9 cellular contexts compared by ENCODE assay signal in the genomic region with DNA sequence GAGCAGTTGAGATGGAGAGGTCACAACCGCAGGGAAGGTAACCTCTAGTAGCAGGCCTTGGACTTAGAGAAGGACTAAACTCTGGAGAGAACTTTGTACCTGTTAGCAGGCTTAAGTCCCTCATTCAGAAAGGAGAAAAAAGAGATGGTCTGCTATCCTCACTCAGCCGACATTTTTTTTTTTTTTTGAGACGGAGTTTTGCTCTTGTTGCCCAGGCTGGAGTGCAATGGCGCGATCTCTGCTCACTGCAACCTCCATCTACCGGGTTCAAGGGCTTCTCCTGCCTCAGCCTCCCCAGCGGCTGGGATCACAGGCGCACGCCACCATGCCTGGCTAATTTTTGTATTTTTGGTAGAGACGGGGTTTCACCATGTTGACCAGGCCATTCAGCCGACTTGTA. TPM values are rescaled to one million over a fixed set of nuclear protein-coding genes. Genes with fewer than 3 reads are reported as not detected.
DNase-seq lines count a peak whose midpoint lies in the region; ATAC-seq and TF ChIP-seq lines count a peak whose summit lies in the region.
"Not testable (repeated sequence)": the region's sequence is repeated elsewhere in the genome, so short reads cannot be mapped to it uniquely, and the experiment has no call there.
"Had no signal": no experiment of that assay in that cellular context is flagged by ENCODE, and none has a peak within 500 bp of the region (broad histone marks: within the 10 kb centered on the region; RNA-seq: fewer than 3 reads in every experiment).

No MANE protein-coding gene starts in this region.

- H3K4me3 Mint-ChIP-seq in CD14-positive monocyte, result peak overlapping the region; percentile 47 to 71
- H3K4me3 Mint-ChIP-seq in HFFc6, result peak overlapping the region; percentile 99
- H3K4me3 Mint-ChIP-seq in activated T-helper 1 cell treated with anti-CD3 and anti-CD28 coated beads, Interleukin-12 subunit alpha, Interleukin-12 subunit beta, Interleukin-2, Interleukin-4 antibody, amounts not matched to agents 30 ng/mL and 10 ng/mL and 1 ng/mL, durations not matched to agents 14 hours and 24 hours and 36 hours, result peak overlapping the region; percentile 93
- H3K4me3 Mint-ChIP-seq in chondrocyte (ENCODE audit: unreplicated experiment), result peak overlapping the region; percentile 92
- H3K4me3 Mint-ChIP-seq in natural killer cell, result peak overlapping the region; percentile 96
- peak overlapping the region; percentile 97 to 99 for H3K4me3 Mint-ChIP-seq in stimulated activated naive CD8-positive, alpha-beta T cell treated with anti-CD3 and anti-CD28 coated beads, Interleukin-15, amount 100 ng/mL, for 72 hours

- POLR2A ChIA-PET in Panc1 (lab: Charles Lee), result not testable (repeated sequence)

- peak overlapping the region; percentile 98 for H3K27ac ChIP-seq in Panc1 (ENCODE audit: low read length)
- H3K27ac ChIP-seq in heart right ventricle, result peak overlapping the region in 1 of 10 donors; percentile 96

- TF ChIP-seq CTCF in CD14-positive monocyte (IDR thresholded peaks at IDR 0.05); HFFc6 (IDR thresholded peaks at IDR 0.05); Panc1 (IDR thresholded peaks at IDR 0.05); chondrocyte (IDR thresholded peaks at IDR 0.05); heart right ventricle (IDR thresholded peaks at IDR 0.05); natural killer cell (IDR thresholded peaks at IDR 0.05): not testable (repeated sequence)

- BruUV-seq in Panc1 (replicated peaks; lab: Mats Ljungman, UMichigan), result not testable (repeated sequence)

- not testable (repeated sequence) for H3K9me3 ChIP-seq in Panc1 (ENCODE audit: control insufficient read depth, insufficient read depth, low read depth, low read length); heart right ventricle

- H3K27me3 Mint-ChIP-seq in CD14-positive monocyte (ENCODE audit: low read depth in 3 of 3); HFFc6 (ENCODE audit: insufficient read depth); activated T-helper 1 cell treated with anti-CD3 and anti-CD28 coated beads, Interleukin-12 subunit alpha, Interleukin-12 subunit beta, Interleukin-2, Interleukin-4 antibody, amounts not matched to agents 30 ng/mL and 10 ng/mL and 1 ng/mL, durations not matched to agents 14 hours and 24 hours and 36 hours (ENCODE audit: insufficient read depth); chondrocyte (ENCODE audit: low read depth); natural killer cell (ENCODE audit: low read depth in 2 of 2); stimulated activated naive CD8-positive, alpha-beta T cell treated with anti-CD3 and anti-CD28 coated beads, Interleukin-15, amount 100 ng/mL, for 72 hours: not testable (repeated sequence)

- not testable (repeated sequence) for DNase-seq in CD14-positive monocyte (ENCODE audit: low spot score); HFFc6; Panc1 (ENCODE audit: low read depth, low spot score); activated T-helper 1 cell treated with anti-CD3 and anti-CD28 coated beads, Interleukin-12 subunit alpha, Interleukin-12 subunit beta, Interleukin-2, Interleukin-4 antibody, amounts not matched to agents 30 ng/mL and 10 ng/mL and 1 ng/mL, durations not matched to agents 14 hours and 24 hours and 36 hours (ENCODE audit: low spot score); chondrocyte (ENCODE audit: low spot score); heart right ventricle; natural killer cell; stimulated activated naive CD8-positive, alpha-beta T cell treated with anti-CD3 and anti-CD28 coated beads, Interleukin-15, amount 100 ng/mL, for 72 hours

- H3K36me3 ChIP-seq in Panc1 (ENCODE audit: control insufficient read depth, insufficient read depth, low read length), result peaks cover 16% of the 10 kb centered on the region
- peaks cover 0 to 42% (median 4%) of the 10 kb centered on the region in 9 donors for H3K36me3 ChIP-seq in heart right ventricle

- peaks cover 41% of the 10 kb centered on the region for H3K4me1 ChIP-seq in Panc1 (ENCODE audit: control insufficient read depth, insufficient read depth, low read length)
- peaks cover 0 to 68% (median 48%) of the 10 kb centered on the region in 9 donors for H3K4me1 ChIP-seq in heart right ventricle

- in situ Hi-C loops in Panc1 (cut with HindIII; ENCODE audit: low pct_unique_long_range_greater_than_20kb, low sequenced_read_pairs), result not testable (repeated sequence)

- H3K4me1 Mint-ChIP-seq in CD14-positive monocyte (peaks cover 55% of the 10 kb centered on the region), HFFc6 (ENCODE audit: low read depth) (peaks cover 65% of the 10 kb centered on the region), chondrocyte (ENCODE audit: low read depth) (peaks cover 62% of the 10 kb centered on the region), natural killer cell (peaks cover 51 to 58% of the 10 kb centered on the region in 2 donors)
- H3K4me1 Mint-ChIP-seq in activated T-helper 1 cell treated with anti-CD3 and anti-CD28 coated beads, Interleukin-12 subunit alpha, Interleukin-12 subunit beta, Interleukin-2, Interleukin-4 antibody, amounts not matched to agents 30 ng/mL and 10 ng/mL and 1 ng/mL, durations not matched to agents 14 hours and 24 hours and 36 hours (ENCODE audit: low read depth), result peaks cover 57% of the 10 kb centered on the region
- peaks cover 64% of the 10 kb centered on the region for H3K4me1 Mint-ChIP-seq in stimulated activated naive CD8-positive, alpha-beta T cell treated with anti-CD3 and anti-CD28 coated beads, Interleukin-15, amount 100 ng/mL, for 72 hours

- H3K27ac Mint-ChIP-seq in CD14-positive monocyte (peak overlapping the region; percentile 51 to 100 (median 100)), HFFc6 (peak overlapping the region; percentile 100), chondrocyte (ENCODE audit: unreplicated experiment) (peak overlapping the region; percentile 38), natural killer cell (peak overlapping the region; percentile 99 to 100)
- peak overlapping the region; percentile 99 for H3K27ac Mint-ChIP-seq in activated T-helper 1 cell treated with anti-CD3 and anti-CD28 coated beads, Interleukin-12 subunit alpha, Interleukin-12 subunit beta, Interleukin-2, Interleukin-4 antibody, amounts not matched to agents 30 ng/mL and 10 ng/mL and 1 ng/mL, durations not matched to agents 14 hours and 24 hours and 36 hours
- H3K27ac Mint-ChIP-seq in stimulated activated naive CD8-positive, alpha-beta T cell treated with anti-CD3 and anti-CD28 coated beads, Interleukin-15, amount 100 ng/mL, for 72 hours, result peak overlapping the region in 1 of 2 donors; percentile 93

- intact Hi-C loops in CD14-positive monocyte (cut with micrococcal nuclease), result loop anchor here (2.0 to 10.0 kb wide), 7 partner anchors 47 to 311 kb away; a partner anchor contains a TSS
- intact Hi-C loops in Panc1 (cut with micrococcal nuclease; ENCODE audit: unreplicated experiment), result not testable (repeated sequence)
- intact Hi-C loops in activated T-helper 1 cell treated with anti-CD3 and anti-CD28 coated beads, Interleukin-12 subunit alpha, Interleukin-12 subunit beta, Interleukin-2, Interleukin-4 antibody, amounts not matched to agents 30 ng/mL and 10 ng/mL and 1 ng/mL, durations not matched to agents 14 hours and 24 hours and 36 hours (cut with micrococcal nuclease), result loop anchor here (2.0 to 5.0 kb wide), 5 partner anchors 217 to 1587 kb away; a partner anchor contains a TSS
- intact Hi-C loops in heart right ventricle (cut with DNase I), result loop anchor here in 8 of 10 donors (2.0 to 10.0 kb wide), 8 partner anchors 58 to 311 kb away; a partner anchor contains a TSS
- intact Hi-C loops in natural killer cell (cut with micrococcal nuclease), result loop anchor here (5.0 kb wide), 3 partner anchors 217 to 1247 kb away; a partner anchor contains a TSS

- peak overlapping the region; percentile 93 to 98 for H3K4me3 ChIP-seq in Panc1 (ENCODE audit: low read depth in 2 of 2, low read length in 2 of 2)
- H3K4me3 ChIP-seq in heart right ventricle, result peak overlapping the region in 6 of 10 donors; percentile 1 to 93 (median 80)

- CTCF ChIA-PET in Panc1 (lab: Charles Lee), result not testable (repeated sequence)

- H3K36me3 Mint-ChIP-seq in CD14-positive monocyte (peaks cover 24 to 35% of the 10 kb centered on the region in 2 donors), HFFc6 (ENCODE audit: low read depth) (peaks cover 43% of the 10 kb centered on the region)
- peaks cover 27% of the 10 kb centered on the region for H3K36me3 Mint-ChIP-seq in activated T-helper 1 cell treated with anti-CD3 and anti-CD28 coated beads, Interleukin-12 subunit alpha, Interleukin-12 subunit beta, Interleukin-2, Interleukin-4 antibody, amounts not matched to agents 30 ng/mL and 10 ng/mL and 1 ng/mL, durations not matched to agents 14 hours and 24 hours and 36 hours (ENCODE audit: low read depth)
- not testable (repeated sequence) for H3K36me3 Mint-ChIP-seq in chondrocyte (ENCODE audit: low read depth); natural killer cell

- H3K9me3 Mint-ChIP-seq in CD14-positive monocyte; HFFc6; activated T-helper 1 cell treated with anti-CD3 and anti-CD28 coated beads, Interleukin-12 subunit alpha, Interleukin-12 subunit beta, Interleukin-2, Interleukin-4 antibody, amounts not matched to agents 30 ng/mL and 10 ng/mL and 1 ng/mL, durations not matched to agents 14 hours and 24 hours and 36 hours; chondrocyte (ENCODE audit: low read depth); natural killer cell; stimulated activated naive CD8-positive, alpha-beta T cell treated with anti-CD3 and anti-CD28 coated beads, Interleukin-15, amount 100 ng/mL, for 72 hours: not testable (repeated sequence)

- ATAC-seq in Panc1; heart right ventricle; natural killer cell; stimulated activated naive CD8-positive, alpha-beta T cell treated with anti-CD3 and anti-CD28 coated beads, Interleukin-15, amount 100 ng/mL, for 72 hours: not testable (repeated sequence)

- 91 to 95% methylated on average over 11 of the region's 11 CpGs for WGBS in heart right ventricle, 2 donors

- not testable (repeated sequence) for H3K27me3 ChIP-seq in Panc1 (ENCODE audit: control insufficient read depth, insufficient read depth, low read length); heart right ventricle

RNA-seq across cellular contexts. Expression of a gene that starts 1.5 kb away (rescaled TPM):
- 10 to 100 TPM; 23.0 to 26.2 TPM for polyA plus RNA-seq in CD14-positive monocyte
- 10 to 100 TPM; 45.3 to 58.1 (median 52.7) TPM for total RNA-seq in HFFc6 (2021; fragmentation: NEBNext Ultra II Directional; extraction: Animal tissue kit (Norgen Biotek cat#: 25700))
- 60.6 TPM for total RNA-seq in Panc1 (2021; ENCODE audit: unreplicated experiment)
- polyA plus RNA-seq in Panc1 (2012; ENCODE audit: insufficient read length), result 30.0 TPM
- total RNA-seq in activated T-helper 1 cell treated with anti-CD3 and anti-CD28 coated beads, Interleukin-12 subunit alpha, Interleukin-12 subunit beta, Interleukin-2, Interleukin-4 antibody, amounts not matched to agents 30 ng/mL and 10 ng/mL and 1 ng/mL, durations not matched to agents 14 hours and 24 hours and 36 hours, result 52.2 and 56.9 TPM in 2 replicates
- total RNA-seq in chondrocyte, result 55.9 to 71.6 TPM (median 57.1 TPM) in 3 replicates
- total RNA-seq in heart right ventricle, result 10 to 100 TPM; 19.6 to 27.9 (median 25.2) TPM
- polyA plus RNA-seq in heart right ventricle, result 10 to 100 TPM; 14.9 to 15.5 TPM
- 10 to 100 TPM; 18.4 to 31.5 (median 22.4) TPM for total RNA-seq in natural killer cell

RNA-seq across cellular contexts. Expression of a gene that starts 1.9 kb away (rescaled TPM):
- polyA plus RNA-seq in CD14-positive monocyte (10 to 100 TPM; 12.9 to 17.7 TPM), heart right ventricle (1 to 10 TPM; 5.3 to 5.5 TPM)
- total RNA-seq in HFFc6 (2021; fragmentation: NEBNext Ultra II Directional; extraction: Animal tissue kit (Norgen Biotek cat#: 25700)), result 10 to 100 TPM; 31.4 to 41.5 (median 34.4) TPM
- total RNA-seq in Panc1 (2021; ENCODE audit: unreplicated experiment) (27.7 TPM), chondrocyte (31.1 to 67.9 TPM (median 35.2 TPM) in 3 replicates), heart right ventricle (10 to 100 TPM in 9 of 10 donors, 1 to 10 TPM in 1; 9.9 to 14.9 (median 12.5) TPM), natural killer cell (10 to 100 TPM; 11.5 to 14.5 (median 14.0) TPM)
- 12.2 TPM for polyA plus RNA-seq in Panc1 (2012; ENCODE audit: insufficient read length)
- 19.9 and 21.4 TPM in 2 replicates for total RNA-seq in activated T-helper 1 cell treated with anti-CD3 and anti-CD28 coated beads, Interleukin-12 subunit alpha, Interleukin-12 subunit beta, Interleukin-2, Interleukin-4 antibody, amounts not matched to agents 30 ng/mL and 10 ng/mL and 1 ng/mL, durations not matched to agents 14 hours and 24 hours and 36 hours

RNA-seq across cellular contexts. Expression of a gene that starts 57.8 kb away (rescaled TPM):
- polyA plus RNA-seq in CD14-positive monocyte, result not detected
- total RNA-seq in HFFc6 (2021; fragmentation: NEBNext Ultra II Directional; extraction: Animal tissue kit (Norgen Biotek cat#: 25700)), result under 1 TPM in 2 of 6 experiments, not detected in 4; 0.50 to 0.55 TPM
- 7.9 TPM for total RNA-seq in Panc1 (2021; ENCODE audit: unreplicated experiment)
- 0.42 TPM for polyA plus RNA-seq in Panc1 (2012; ENCODE audit: insufficient read length)
- total RNA-seq in activated T-helper 1 cell treated with anti-CD3 and anti-CD28 coated beads, Interleukin-12 subunit alpha, Interleukin-12 subunit beta, Interleukin-2, Interleukin-4 antibody, amounts not matched to agents 30 ng/mL and 10 ng/mL and 1 ng/mL, durations not matched to agents 14 hours and 24 hours and 36 hours, result not detected in 2 replicates
- total RNA-seq in chondrocyte, result not detected in 3 replicates
- total RNA-seq in heart right ventricle, result 10 to 100 TPM in 1 of 10 donors, 1 to 10 TPM in 5, under 1 TPM in 2, not detected in 2; 0.57 to 29.0 (median 1.6) TPM
- polyA plus RNA-seq in heart right ventricle, result 10 to 100 TPM; 10.1 to 16.1 TPM
- not detected for total RNA-seq in natural killer cell
- total RNA-seq: temporal lobe had no signal
